In the genomic region with DNA sequence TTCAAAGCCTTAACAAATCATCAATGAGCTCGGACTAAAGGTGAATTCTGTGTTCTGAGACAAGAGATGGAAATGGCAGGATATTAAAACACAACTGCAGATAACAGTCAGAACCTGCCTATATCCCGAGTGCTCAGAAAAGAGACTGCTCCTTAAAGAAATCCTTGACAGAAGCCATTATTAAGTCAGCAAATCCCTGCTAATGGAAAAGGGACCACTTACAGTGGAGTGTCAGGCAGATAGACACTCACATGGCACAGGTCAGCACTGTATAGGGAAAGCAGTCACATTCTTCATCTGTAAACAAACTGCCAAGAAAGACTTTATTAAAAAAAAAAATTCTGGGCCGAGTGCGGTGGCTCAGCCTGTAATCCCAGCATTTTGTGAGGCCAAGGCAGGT, we compare ENCODE assay signal across 6 cellular contexts.
"Had no signal": no experiment of that assay in that cellular context is flagged by ENCODE, and none has a peak within 500 bp of the region (broad histone marks: within the 10 kb centered on the region; RNA-seq: fewer than 3 reads in every experiment).

No MANE protein-coding gene starts in this region.

- FAIRE-seq: HTR-8/SVneo, K562 had no signal

- DNase-seq: GOT3, H9, HCEC 1CT, KG1 had no signal

- H3K9me3 Mint-ChIP-seq: H9 had no signal

- H3K27ac Mint-ChIP-seq: H9 had no signal

- ATAC-seq: K562 had no signal

- H3K4me3 Mint-ChIP-seq: H9 had no signal

- H3K4me3 ChIP-seq: K562 had no signal
